In the genomic region with DNA sequence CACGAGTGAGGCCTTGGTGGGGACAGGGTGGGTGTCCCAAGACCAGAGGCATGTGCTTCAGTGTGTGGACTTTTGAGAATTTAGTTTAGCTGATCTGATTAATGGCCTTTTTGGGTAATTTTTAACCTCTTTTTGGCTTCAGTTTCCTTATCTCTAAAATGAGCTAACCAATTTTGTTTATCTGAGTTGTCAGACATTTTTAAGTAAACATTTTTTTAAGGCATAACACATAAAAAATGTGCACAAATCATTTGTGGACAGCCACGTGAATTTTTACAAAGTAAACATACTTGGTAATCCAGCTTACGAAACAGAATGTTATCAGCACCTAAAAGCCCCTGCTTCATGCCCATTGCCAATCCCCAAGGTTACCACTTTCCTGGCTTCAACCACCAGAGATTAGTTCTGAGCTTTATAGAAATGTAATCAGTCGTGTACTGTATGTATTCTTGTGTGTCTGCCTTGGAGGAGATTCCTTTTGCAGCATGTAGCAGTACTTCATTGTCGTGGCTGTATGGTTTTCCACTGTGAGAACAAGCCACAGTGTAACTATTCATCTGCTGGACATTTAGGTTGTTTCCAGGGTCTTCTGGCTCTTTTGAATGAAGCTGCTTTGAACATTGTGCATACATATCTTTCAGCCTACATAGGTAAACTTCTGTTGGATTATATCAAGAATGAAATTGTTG, we compare ENCODE assay signal across 1 cellular context.
TF ChIP-seq lines count a peak whose summit lies in the region.

No MANE protein-coding gene starts in this region.

TF ChIP-seq in K562, 482 proteins besides CTCF, POLR2A, EP300 and RAD21 (continued from another document and continues in another):
- no peak for TF ChIP-seq E2F6 (IDR thresholded peaks at IDR 0.05; ENCODE audit: borderline replicate concordance in 1 of 2, extremely low read depth in 1 of 2, insufficient read depth in 1 of 2, insufficient read length in 1 of 2, low read depth in 1 of 2, low read length in 1 of 2, poor library complexity in 1 of 2, severe bottlenecking in 1 of 2)
- no peak for TF ChIP-seq ATF1 (CRISPR knock-in tag; IDR thresholded peaks at IDR 0.05)
- no peak for TF ChIP-seq ATF1 (tag; IDR thresholded peaks at IDR 0.05)
- TF ChIP-seq SPI1 (IDR thresholded peaks at IDR 0.05; ENCODE audit: borderline replicate concordance, low read depth, low read length), result no peak
- TF ChIP-seq PTRF (tag; IDR thresholded peaks at IDR 0.05), result no peak
- no peak for TF ChIP-seq PHB2 (IDR thresholded peaks at IDR 0.05; ENCODE audit: low read depth)
- no peak for TF ChIP-seq NCOA6 (IDR thresholded peaks at IDR 0.05)
- no peak for TF ChIP-seq ZNF324 (CRISPR knock-in tag; IDR thresholded peaks at IDR 0.05)
- no peak for TF ChIP-seq GABPB1 (CRISPR knock-in tag; IDR thresholded peaks at IDR 0.05)
- TF ChIP-seq ZNF23 (CRISPR knock-in tag; IDR thresholded peaks at IDR 0.05), result no peak
- TF ChIP-seq ZNF217 (CRISPR knock-in tag; IDR thresholded peaks at IDR 0.05), result no peak
- TF ChIP-seq TRIM24 (IDR thresholded peaks at IDR 0.05), result peak in 1 of 2 experiments; percentile 23; a peak in 1 of 4 replicates
- TF ChIP-seq L3MBTL2 (IDR thresholded peaks at IDR 0.05), result peak; percentile 51
- no peak for TF ChIP-seq ZNF695 (CRISPR knock-in tag; IDR thresholded peaks at IDR 0.05)
- no peak for TF ChIP-seq PTBP1 (IDR thresholded peaks at IDR 0.05; ENCODE audit: low read depth, low read length)
- TF ChIP-seq, protein P1, sequence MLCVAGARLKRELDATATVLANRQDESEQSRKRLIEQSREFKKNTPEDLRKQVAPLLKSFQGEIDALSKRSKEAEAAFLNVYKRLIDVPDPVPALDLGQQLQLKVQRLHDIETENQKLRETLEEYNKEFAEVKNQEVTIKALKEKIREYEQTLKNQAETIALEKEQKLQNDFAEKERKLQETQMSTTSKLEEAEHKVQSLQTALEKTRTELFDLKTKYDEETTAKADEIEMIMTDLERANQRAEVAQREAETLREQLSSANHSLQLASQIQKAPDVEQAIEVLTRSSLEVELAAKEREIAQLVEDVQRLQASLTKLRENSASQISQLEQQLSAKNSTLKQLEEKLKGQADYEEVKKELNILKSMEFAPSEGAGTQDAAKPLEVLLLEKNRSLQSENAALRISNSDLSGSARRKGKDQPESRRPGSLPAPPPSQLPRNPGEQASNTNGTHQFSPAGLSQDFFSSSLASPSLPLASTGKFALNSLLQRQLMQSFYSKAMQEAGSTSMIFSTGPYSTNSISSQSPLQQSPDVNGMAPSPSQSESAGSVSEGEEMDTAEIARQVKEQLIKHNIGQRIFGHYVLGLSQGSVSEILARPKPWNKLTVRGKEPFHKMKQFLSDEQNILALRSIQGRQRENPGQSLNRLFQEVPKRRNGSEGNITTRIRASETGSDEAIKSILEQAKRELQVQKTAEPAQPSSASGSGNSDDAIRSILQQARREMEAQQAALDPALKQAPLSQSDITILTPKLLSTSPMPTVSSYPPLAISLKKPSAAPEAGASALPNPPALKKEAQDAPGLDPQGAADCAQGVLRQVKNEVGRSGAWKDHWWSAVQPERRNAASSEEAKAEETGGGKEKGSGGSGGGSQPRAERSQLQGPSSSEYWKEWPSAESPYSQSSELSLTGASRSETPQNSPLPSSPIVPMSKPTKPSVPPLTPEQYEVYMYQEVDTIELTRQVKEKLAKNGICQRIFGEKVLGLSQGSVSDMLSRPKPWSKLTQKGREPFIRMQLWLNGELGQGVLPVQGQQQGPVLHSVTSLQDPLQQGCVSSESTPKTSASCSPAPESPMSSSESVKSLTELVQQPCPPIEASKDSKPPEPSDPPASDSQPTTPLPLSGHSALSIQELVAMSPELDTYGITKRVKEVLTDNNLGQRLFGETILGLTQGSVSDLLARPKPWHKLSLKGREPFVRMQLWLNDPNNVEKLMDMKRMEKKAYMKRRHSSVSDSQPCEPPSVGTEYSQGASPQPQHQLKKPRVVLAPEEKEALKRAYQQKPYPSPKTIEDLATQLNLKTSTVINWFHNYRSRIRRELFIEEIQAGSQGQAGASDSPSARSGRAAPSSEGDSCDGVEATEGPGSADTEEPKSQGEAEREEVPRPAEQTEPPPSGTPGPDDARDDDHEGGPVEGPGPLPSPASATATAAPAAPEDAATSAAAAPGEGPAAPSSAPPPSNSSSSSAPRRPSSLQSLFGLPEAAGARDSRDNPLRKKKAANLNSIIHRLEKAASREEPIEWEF (CRISPR knock-in tag; IDR thresholded peaks at IDR 0.05), result no peak
- TF ChIP-seq ZNF274 (IDR thresholded peaks at IDR 0.05; ENCODE audit: borderline replicate concordance, low read depth, low read length), result no peak
- no peak for TF ChIP-seq SIN3A (IDR thresholded peaks at IDR 0.05; ENCODE audit: borderline replicate concordance in 2 of 2, control insufficient read depth in 1 of 2, low read depth in 2 of 2, low read length in 2 of 2)
- no peak for TF ChIP-seq SRSF7 (optimal IDR thresholded peaks at IDR 0.05; ENCODE audit: low read depth, low read length)
- peak; percentile 76 for TF ChIP-seq ATF7 (IDR thresholded peaks at IDR 0.05)
- TF ChIP-seq HNRNPL (IDR thresholded peaks at IDR 0.05; ENCODE audit: low read depth, low read length), result no peak
- TF ChIP-seq SRSF3 (IDR thresholded peaks at IDR 0.05; ENCODE audit: insufficient read depth, low read length), result no peak
- no peak for TF ChIP-seq BRF1 (IDR thresholded peaks at IDR 0.05; ENCODE audit: borderline replicate concordance, extremely low read depth, insufficient read length)
- TF ChIP-seq ZNF263 (CRISPR knock-in tag; IDR thresholded peaks at IDR 0.05; ENCODE audit: borderline replicate concordance), result no peak
- TF ChIP-seq KLF1 (tag; IDR thresholded peaks at IDR 0.05), result no peak
- no peak for TF ChIP-seq ZHX1 (conservative IDR thresholded peaks at IDR 0.05; ENCODE audit: low read length)
- TF ChIP-seq USF2 (CRISPR knock-in tag; IDR thresholded peaks at IDR 0.05), result no peak
- no peak for TF ChIP-seq ELF1 (tag; IDR thresholded peaks at IDR 0.05)
- no peak for TF ChIP-seq ZNF347 (CRISPR knock-in tag; IDR thresholded peaks at IDR 0.05; ENCODE audit: low read depth)
- TF ChIP-seq PHF21A (IDR thresholded peaks at IDR 0.05; ENCODE audit: borderline replicate concordance, low read depth), result no peak
- no peak for TF ChIP-seq CBX8 (IDR thresholded peaks at IDR 0.05; ENCODE audit: borderline replicate concordance, extremely low read depth, low read depth, low read length, poor library complexity, severe bottlenecking)
- TF ChIP-seq NFE2 (IDR thresholded peaks at IDR 0.05; ENCODE audit: low read depth), result no peak
- no peak for TF ChIP-seq ARHGAP35 (IDR thresholded peaks at IDR 0.05; ENCODE audit: partially characterized antibody)
- TF ChIP-seq ADNP (tag; IDR thresholded peaks at IDR 0.05), result no peak
- TF ChIP-seq GTF2A2 (tag; IDR thresholded peaks at IDR 0.05), result no peak
- no peak for TF ChIP-seq KLF6 (CRISPR knock-in tag; IDR thresholded peaks at IDR 0.05; ENCODE audit: borderline replicate concordance)
- TF ChIP-seq NFYB (IDR thresholded peaks at IDR 0.05; ENCODE audit: extremely low read depth, insufficient read length), result no peak
- TF ChIP-seq, protein P2, sequence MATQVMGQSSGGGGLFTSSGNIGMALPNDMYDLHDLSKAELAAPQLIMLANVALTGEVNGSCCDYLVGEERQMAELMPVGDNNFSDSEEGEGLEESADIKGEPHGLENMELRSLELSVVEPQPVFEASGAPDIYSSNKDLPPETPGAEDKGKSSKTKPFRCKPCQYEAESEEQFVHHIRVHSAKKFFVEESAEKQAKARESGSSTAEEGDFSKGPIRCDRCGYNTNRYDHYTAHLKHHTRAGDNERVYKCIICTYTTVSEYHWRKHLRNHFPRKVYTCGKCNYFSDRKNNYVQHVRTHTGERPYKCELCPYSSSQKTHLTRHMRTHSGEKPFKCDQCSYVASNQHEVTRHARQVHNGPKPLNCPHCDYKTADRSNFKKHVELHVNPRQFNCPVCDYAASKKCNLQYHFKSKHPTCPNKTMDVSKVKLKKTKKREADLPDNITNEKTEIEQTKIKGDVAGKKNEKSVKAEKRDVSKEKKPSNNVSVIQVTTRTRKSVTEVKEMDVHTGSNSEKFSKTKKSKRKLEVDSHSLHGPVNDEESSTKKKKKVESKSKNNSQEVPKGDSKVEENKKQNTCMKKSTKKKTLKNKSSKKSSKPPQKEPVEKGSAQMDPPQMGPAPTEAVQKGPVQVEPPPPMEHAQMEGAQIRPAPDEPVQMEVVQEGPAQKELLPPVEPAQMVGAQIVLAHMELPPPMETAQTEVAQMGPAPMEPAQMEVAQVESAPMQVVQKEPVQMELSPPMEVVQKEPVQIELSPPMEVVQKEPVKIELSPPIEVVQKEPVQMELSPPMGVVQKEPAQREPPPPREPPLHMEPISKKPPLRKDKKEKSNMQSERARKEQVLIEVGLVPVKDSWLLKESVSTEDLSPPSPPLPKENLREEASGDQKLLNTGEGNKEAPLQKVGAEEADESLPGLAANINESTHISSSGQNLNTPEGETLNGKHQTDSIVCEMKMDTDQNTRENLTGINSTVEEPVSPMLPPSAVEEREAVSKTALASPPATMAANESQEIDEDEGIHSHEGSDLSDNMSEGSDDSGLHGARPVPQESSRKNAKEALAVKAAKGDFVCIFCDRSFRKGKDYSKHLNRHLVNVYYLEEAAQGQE (CRISPR knock-in tag; IDR thresholded peaks at IDR 0.05; ENCODE audit: low read depth), result no peak
- TF ChIP-seq C11orf30 (IDR thresholded peaks at IDR 0.05; ENCODE audit: low read depth), result no peak
- TF ChIP-seq ZFPM2 (CRISPR knock-in tag; IDR thresholded peaks at IDR 0.05), result no peak
- peak in 1 of 2 experiments; percentile 44; a peak in 1 of 4 replicates for TF ChIP-seq KDM1A (IDR thresholded peaks at IDR 0.05)
- TF ChIP-seq KLF13 (tag; IDR thresholded peaks at IDR 0.05; ENCODE audit: borderline replicate concordance, low read depth), result no peak
- no peak for TF ChIP-seq ZNF639 (CRISPR knock-in tag; conservative IDR thresholded peaks at IDR 0.05 in 1 of 2, IDR thresholded peaks at IDR 0.05 in 1 of 2)
- TF ChIP-seq SRF (CRISPR knock-in tag; IDR thresholded peaks at IDR 0.05), result peak in 1 of 2 experiments; percentile 67; a peak in 1 of 4 replicates
- 0 out of 2 replicates have a peak, but pooled peaks have one; percentile 24 for TF ChIP-seq PML (IDR thresholded peaks at IDR 0.05; ENCODE audit: low read length)
- TF ChIP-seq, protein P3, sequence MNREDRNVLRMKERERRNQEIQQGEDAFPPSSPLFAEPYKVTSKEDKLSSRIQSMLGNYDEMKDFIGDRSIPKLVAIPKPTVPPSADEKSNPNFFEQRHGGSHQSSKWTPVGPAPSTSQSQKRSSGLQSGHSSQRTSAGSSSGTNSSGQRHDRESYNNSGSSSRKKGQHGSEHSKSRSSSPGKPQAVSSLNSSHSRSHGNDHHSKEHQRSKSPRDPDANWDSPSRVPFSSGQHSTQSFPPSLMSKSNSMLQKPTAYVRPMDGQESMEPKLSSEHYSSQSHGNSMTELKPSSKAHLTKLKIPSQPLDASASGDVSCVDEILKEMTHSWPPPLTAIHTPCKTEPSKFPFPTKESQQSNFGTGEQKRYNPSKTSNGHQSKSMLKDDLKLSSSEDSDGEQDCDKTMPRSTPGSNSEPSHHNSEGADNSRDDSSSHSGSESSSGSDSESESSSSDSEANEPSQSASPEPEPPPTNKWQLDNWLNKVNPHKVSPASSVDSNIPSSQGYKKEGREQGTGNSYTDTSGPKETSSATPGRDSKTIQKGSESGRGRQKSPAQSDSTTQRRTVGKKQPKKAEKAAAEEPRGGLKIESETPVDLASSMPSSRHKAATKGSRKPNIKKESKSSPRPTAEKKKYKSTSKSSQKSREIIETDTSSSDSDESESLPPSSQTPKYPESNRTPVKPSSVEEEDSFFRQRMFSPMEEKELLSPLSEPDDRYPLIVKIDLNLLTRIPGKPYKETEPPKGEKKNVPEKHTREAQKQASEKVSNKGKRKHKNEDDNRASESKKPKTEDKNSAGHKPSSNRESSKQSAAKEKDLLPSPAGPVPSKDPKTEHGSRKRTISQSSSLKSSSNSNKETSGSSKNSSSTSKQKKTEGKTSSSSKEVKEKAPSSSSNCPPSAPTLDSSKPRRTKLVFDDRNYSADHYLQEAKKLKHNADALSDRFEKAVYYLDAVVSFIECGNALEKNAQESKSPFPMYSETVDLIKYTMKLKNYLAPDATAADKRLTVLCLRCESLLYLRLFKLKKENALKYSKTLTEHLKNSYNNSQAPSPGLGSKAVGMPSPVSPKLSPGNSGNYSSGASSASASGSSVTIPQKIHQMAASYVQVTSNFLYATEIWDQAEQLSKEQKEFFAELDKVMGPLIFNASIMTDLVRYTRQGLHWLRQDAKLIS (CRISPR knock-in tag; IDR thresholded peaks at IDR 0.05), result no peak
- TF ChIP-seq ZBTB8A (IDR thresholded peaks at IDR 0.05; ENCODE audit: partially characterized antibody), result no peak
